ENCODE assay signal across 12 cellular contexts in genomic region chr19:23957660-23958281, GRCh38. TPM values are rescaled to one million over a fixed set of nuclear protein-coding genes. Genes with fewer than 3 reads are reported as not detected.
DNase-seq lines count a peak whose midpoint lies in the region; ATAC-seq and TF ChIP-seq lines count a peak whose summit lies in the region.
"Had no signal": no experiment of that assay in that cellular context is flagged by ENCODE, and none has a peak within 500 bp of the region (broad histone marks: within the 10 kb centered on the region; RNA-seq: fewer than 3 reads in every experiment).

No MANE protein-coding gene starts in this region.

- H3K9me3 ChIP-seq in mammary epithelial cell (replicated peaks; ENCODE audit: insufficient read depth, low read length), result peaks cover 27% of the 10 kb centered on the region
- peaks cover 26% of the 10 kb centered on the region for H3K9me3 ChIP-seq in mucosa of descending colon

- dilution Hi-C loops in mammary epithelial cell (cut with HindIII; ENCODE audit: low sequenced_read_pairs), result loop anchor here (5.0 kb wide), 1 partner anchor 35 kb away; no protein-coding TSS in a partner anchor

- WGBS in mammary epithelial cell (ENCODE audit: low coverage, missing lambda C conversion rate), result 62% methylated on average over 15 of the region's 15 CpGs

- H3K4me3 ChIP-seq in mammary epithelial cell (replicated peaks in 1 of 3; ENCODE audit: insufficient read depth in 1 of 3, low read depth in 2 of 3, low read length in 3 of 3), result no peak overlapping the region
- no peak overlapping the region for H3K4me3 ChIP-seq in mucosa of descending colon

- H4K20me1 ChIP-seq in mammary epithelial cell (ENCODE audit: insufficient read depth, low read length), result no peaks in the 10 kb centered on the region

- H3K4me1 ChIP-seq in mammary epithelial cell (ENCODE audit: insufficient read depth, low read length), result no peaks in the 10 kb centered on the region
- no peaks in the 10 kb centered on the region for H3K4me1 ChIP-seq in mucosa of descending colon (ENCODE audit: low read depth)

- BruUV-seq in mammary epithelial cell (replicated peaks; lab: Mats Ljungman, UMichigan), result no TSS peak

- CTCF ChIA-PET in mammary epithelial cell (lab: Charles Lee; ENCODE audit: low non-redundant PET), result no interaction called here

- H3K36me3 ChIP-seq in mammary epithelial cell (ENCODE audit: insufficient read depth, low read length), result no peaks in the 10 kb centered on the region
- H3K36me3 ChIP-seq in mucosa of descending colon (ENCODE audit: low read depth), result no peaks in the 10 kb centered on the region

- H3K27ac ChIP-seq in mammary epithelial cell (ENCODE audit: insufficient read depth, low read depth, low read length), result no peak overlapping the region

- in situ Hi-C loops in mammary epithelial cell (cut with MboI; ENCODE audit: low sequenced_read_pairs in 2 of 2), result no loop called here

- no peaks in the 10 kb centered on the region for H3K27me3 ChIP-seq in mammary epithelial cell (ENCODE audit: insufficient read depth, low read length)

- intact Hi-C loops in mammary epithelial cell (cut with micrococcal nuclease) (no loop called here), mucosa of descending colon (cut with DNase I, micrococcal nuclease) (no loop called here)

- no peak overlapping the region for H3K4me2 ChIP-seq in mammary epithelial cell (ENCODE audit: insufficient read depth, low read depth, low read length)

- no peak overlapping the region for H2AFZ ChIP-seq in mammary epithelial cell (ENCODE audit: low read depth, low read length)

- no peaks in the 10 kb centered on the region for H3K79me2 ChIP-seq in mammary epithelial cell (ENCODE audit: insufficient read depth, low read length)

- TF ChIP-seq CTCF in mammary epithelial cell (conservative IDR thresholded peaks at IDR 0.05 in 1 of 2, IDR thresholded peaks at IDR 0.05 in 1 of 2; ENCODE audit: extremely low read depth in 1 of 2, insufficient read depth in 1 of 2, low read depth in 1 of 2, low read length in 2 of 2), result no peak
- no peak for TF ChIP-seq CTCF in mucosa of descending colon (IDR thresholded peaks at IDR 0.05)

- DNase-seq in DMS53 (lab: John Stamatoyannopoulos, UW), result peak; percentile 96
- peak; percentile 95 for DNase-seq in M059J (ENCODE audit: low read depth)
- DNase-seq in mammary epithelial cell, result peak; percentile 88
- peak in 1 of 3 donors; percentile 10 for DNase-seq in mucosa of descending colon
- no peak for DNase-seq in ecto neural progenitor cell (ENCODE audit: low spot score)
- DNase-seq: DMS79; H9; NCI-H187 treated with DMSO at 0.1 percent for 48 hours; stimulated activated naive CD4-positive, alpha-beta T cell had no signal

- peak; percentile 23 for ATAC-seq in mucosa of descending colon
- no peak for ATAC-seq in HG02840 (IDR thresholded peaks at IDR 0.05; ENCODE audit: low FRiP score, unreplicated experiment)
- no peak for ATAC-seq in HG03135 (IDR thresholded peaks at IDR 0.05; ENCODE audit: unreplicated experiment)
- ATAC-seq in GM19023 (IDR thresholded peaks at IDR 0.05; ENCODE audit: unreplicated experiment), result no peak

- H3K9ac ChIP-seq in mammary epithelial cell (ENCODE audit: insufficient read depth, low read length), result no peak overlapping the region

RNA-seq across cellular contexts. Expression of gene ZNF726, which starts 43.1 kb away (rescaled TPM):
- total RNA-seq in M059J (2014; rRNA removed; shearing (Covaris generic)), result 8.2 and 12.1 TPM in 2 replicates
- total RNA-seq in mammary epithelial cell (1 to 10 TPM; 2.5 to 4.1 TPM), mucosa of descending colon (1 to 10 TPM; 1.7 to 8.5 (median 1.9) TPM)
- 1.2 TPM for polyA plus RNA-seq in mammary epithelial cell
- not detected for polyA minus RNA-seq in mammary epithelial cell
